14 cellular contexts compared by ENCODE assay signal in the genomic region with DNA sequence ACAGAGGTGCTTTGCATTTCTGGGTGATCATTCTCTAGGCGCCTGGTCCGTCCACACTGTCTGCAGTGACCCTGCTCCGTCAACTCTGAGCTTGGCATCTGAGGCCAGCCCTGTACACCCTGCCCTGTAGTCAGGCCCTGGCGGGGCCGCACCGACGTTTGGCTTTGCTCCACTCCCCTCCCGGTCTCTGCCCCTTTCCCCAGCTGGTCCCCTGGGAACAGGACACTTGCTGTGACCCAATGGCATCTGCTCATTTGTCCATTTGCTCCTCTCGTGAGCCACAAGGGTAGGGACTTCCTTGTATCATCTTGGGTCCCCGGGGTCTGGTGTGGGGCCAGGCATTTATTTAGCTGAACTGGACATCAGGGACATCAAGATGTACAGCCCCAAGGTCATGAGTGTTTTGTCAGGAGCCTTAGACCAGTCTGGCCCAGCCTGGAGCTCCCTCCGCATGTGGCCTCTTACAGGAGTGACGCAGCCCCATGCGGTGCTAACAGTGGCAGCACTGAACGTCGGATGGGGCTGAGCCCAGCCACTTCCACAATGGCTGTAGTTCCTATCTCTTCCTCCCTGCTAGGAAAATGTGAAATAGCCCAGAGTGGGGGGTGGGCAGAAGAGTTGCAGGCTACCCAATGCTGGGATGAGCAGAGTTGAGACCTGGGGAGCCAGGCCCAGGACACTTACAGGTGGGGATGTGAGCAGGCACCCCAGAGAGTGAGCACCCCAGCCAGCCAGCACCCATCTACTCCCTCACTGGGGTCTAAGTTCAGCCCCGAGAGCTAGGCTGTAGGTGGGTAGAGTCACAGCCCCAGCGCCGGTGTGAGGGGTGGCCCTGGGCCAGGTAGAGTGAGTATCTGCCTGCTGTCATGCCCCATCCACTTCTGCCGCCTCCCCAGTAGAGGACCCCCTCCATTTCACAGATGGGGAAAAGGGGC. TPM values are rescaled to one million over a fixed set of nuclear protein-coding genes. Genes with fewer than 3 reads are reported as not detected.
DNase-seq lines count a peak whose midpoint lies in the region; ATAC-seq and TF ChIP-seq lines count a peak whose summit lies in the region.
"Had no signal": no experiment of that assay in that cellular context is flagged by ENCODE, and none has a peak within 500 bp of the region (broad histone marks: within the 10 kb centered on the region; RNA-seq: fewer than 3 reads in every experiment).

No MANE protein-coding gene starts in this region.

- H3K4me2 ChIP-seq in neuronal stem cell (ENCODE audit: insufficient read depth, low read length, poor library complexity, severe bottlenecking): no peak overlapping the region

- no peak overlapping the region for H4K8ac ChIP-seq in neuronal stem cell (ENCODE audit: low read depth, low read length)

- peak overlapping the region in 5 of 7 donors; percentile 5 to 66 (median 54) for H3K4me3 Mint-ChIP-seq in CD8-positive, alpha-beta memory T cell

- no peak for TF ChIP-seq EP300 in gastroesophageal sphincter (IDR thresholded peaks at IDR 0.05)

- 44 to 84% methylated on average over 3 to 6 of the region's 19 CpGs for WGBS in gastroesophageal sphincter (ENCODE audit: low coverage in 1 of 2), 2 donors
- no CpG with 5 or more reads among the region's 19 CpGs for WGBS in neuronal stem cell (ENCODE audit: extremely low coverage in 2 of 2, insufficient read length in 2 of 2, insufficient replicate concordance in 1 of 2), 2 donors
- WGBS in testis, 2 donors: 53 to 68% methylated on average over 14 to 19 of the region's 19 CpGs

- CTCF ChIA-PET in CD8-positive, alpha-beta memory T cell (lab: Charles Lee): interaction anchor here (1.4 to 1.5 kb wide), 2 partner anchors 20 to 26 kb away, joined by 3 to 6 read pairs; no protein-coding TSS in a partner anchor

- no peaks in the 10 kb centered on the region for H3K79me1 ChIP-seq in neuronal stem cell (ENCODE audit: low read depth, low read length)

- no peak for DNase-seq in CD8-positive, alpha-beta memory T cell
- DNase-seq in MV-4-11 (lab: John Stamatoyannopoulos, UW) (peak; percentile 23), neuronal stem cell (ENCODE audit: low spot score) (no peak), testis (no peak), epidermal melanocyte (ENCODE audit: insufficient read length, low spot score) (no peak)
- no peak for DNase-seq in effector memory CD4-positive, alpha-beta T cell
- DNase-seq: DMS153, foreskin fibroblast, NCI-H1417, T1000 had no signal

- H3K23ac ChIP-seq in neuronal stem cell (ENCODE audit: low read depth, low read length, poor library complexity): no peak overlapping the region

- H3K14ac ChIP-seq in neuronal stem cell (ENCODE audit: low read length): peak overlapping the region; percentile 75

- H3K4me1 ChIP-seq in CD8-positive, alpha-beta memory T cell (ENCODE audit: insufficient read depth, low read length): peaks cover 51% of the 10 kb centered on the region
- H3K4me1 ChIP-seq in gastroesophageal sphincter (peaks cover 0 to 66% (median 34%) of the 10 kb centered on the region in 3 donors), neuronal stem cell (ENCODE audit: control insufficient read depth in 2 of 2, insufficient read depth in 1 of 2, low read depth in 1 of 2, low read length in 2 of 2) (peaks cover 7 to 18% of the 10 kb centered on the region in 2 donors), testis (peaks cover 54% of the 10 kb centered on the region)
- H3K4me1 ChIP-seq in effector memory CD4-positive, alpha-beta T cell (ENCODE audit: control insufficient read depth, insufficient read depth, low read length, poor library complexity, severe bottlenecking): peaks cover 47% of the 10 kb centered on the region

- ATAC-seq in gastroesophageal sphincter (no peak), GM21619 (IDR thresholded peaks at IDR 0.05; ENCODE audit: unreplicated experiment) (no peak)

- H2BK5ac ChIP-seq in neuronal stem cell (ENCODE audit: low read length): no peak overlapping the region

- TF ChIP-seq POLR2A in gastroesophageal sphincter (IDR thresholded peaks at IDR 0.05) (no peak), testis (IDR thresholded peaks at IDR 0.05) (no peak)

- no peak overlapping the region for H4K91ac ChIP-seq in neuronal stem cell (ENCODE audit: low read depth, low read length, poor library complexity)

- H3K36me3 ChIP-seq in CD8-positive, alpha-beta memory T cell (ENCODE audit: insufficient read depth, low read length): no peaks in the 10 kb centered on the region
- H3K36me3 ChIP-seq in gastroesophageal sphincter (no peaks in the 10 kb centered on the region), neuronal stem cell (replicated peaks in 1 of 2; ENCODE audit: control insufficient read depth in 2 of 2, insufficient read depth in 2 of 2, low read length in 2 of 2) (no peaks in the 10 kb centered on the region), testis (ENCODE audit: low read depth, missing control alignments) (no peaks in the 10 kb centered on the region)
- H3K36me3 ChIP-seq in effector memory CD4-positive, alpha-beta T cell (ENCODE audit: control insufficient read depth, insufficient read depth, low read length): no peaks in the 10 kb centered on the region
- H3K36me3 ChIP-seq: colonic mucosa had no signal

- no peak overlapping the region for H3K27ac ChIP-seq in CD8-positive, alpha-beta memory T cell (ENCODE audit: low read depth, low read length)
- H3K27ac ChIP-seq in gastroesophageal sphincter: peak overlapping the region in 3 of 4 donors; percentile 62 to 83 (median 77)
- no peak overlapping the region for H3K27ac ChIP-seq in neuronal stem cell (replicated peaks; ENCODE audit: low read length)
- H3K27ac ChIP-seq in testis: no peak overlapping the region
- no peak overlapping the region for H3K27ac ChIP-seq in effector memory CD4-positive, alpha-beta T cell (ENCODE audit: insufficient read depth, low read length, poor library complexity, severe bottlenecking)
- H3K27ac ChIP-seq: colonic mucosa had no signal

- intact Hi-C loops in testis (cut with DNase I; ENCODE audit: low total_unique reads): no loop called here

- H3K4ac ChIP-seq in neuronal stem cell (ENCODE audit: low read length): no peak overlapping the region

- H3K27me3 Mint-ChIP-seq in CD8-positive, alpha-beta memory T cell: no peaks in the 10 kb centered on the region

- no peaks in the 10 kb centered on the region for H3K27me3 ChIP-seq in CD8-positive, alpha-beta memory T cell (ENCODE audit: insufficient read depth, low read length, poor library complexity, severe bottlenecking)
- H3K27me3 ChIP-seq in gastroesophageal sphincter (no peaks in the 10 kb centered on the region), neuronal stem cell (ENCODE audit: control insufficient read depth in 3 of 3, insufficient read depth in 3 of 3, low read depth in 1 of 3, low read length in 3 of 3) (peaks cover 3 to 54% (median 16%) of the 10 kb centered on the region in 3 experiments), testis (no peaks in the 10 kb centered on the region)
- no peaks in the 10 kb centered on the region for H3K27me3 ChIP-seq in effector memory CD4-positive, alpha-beta T cell (replicated peaks; ENCODE audit: control insufficient read depth, insufficient read depth, low read length, poor library complexity, severe bottlenecking)
- H3K27me3 ChIP-seq: colonic mucosa had no signal

- H3K9me3 ChIP-seq in CD8-positive, alpha-beta memory T cell (ENCODE audit: low read length): no peaks in the 10 kb centered on the region
- no peaks in the 10 kb centered on the region for H3K9me3 ChIP-seq in gastroesophageal sphincter
- no peaks in the 10 kb centered on the region for H3K9me3 ChIP-seq in neuronal stem cell (replicated peaks in 1 of 2; ENCODE audit: control insufficient read depth in 2 of 2, insufficient read depth in 1 of 2, low read depth in 1 of 2, low read length in 2 of 2)
- no peaks in the 10 kb centered on the region for H3K9me3 ChIP-seq in testis
- H3K9me3 ChIP-seq in effector memory CD4-positive, alpha-beta T cell (ENCODE audit: control insufficient read depth, low read length): no peaks in the 10 kb centered on the region
- H3K9me3 ChIP-seq: colonic mucosa had no signal

- peak overlapping the region; percentile 66 for H2BK120ac ChIP-seq in neuronal stem cell (ENCODE audit: low read depth, low read length)

- H2AK5ac ChIP-seq in neuronal stem cell (ENCODE audit: low read depth, low read length): peak overlapping the region; percentile 58

- no peak overlapping the region for H2BK12ac ChIP-seq in neuronal stem cell (ENCODE audit: low read length)

- peaks cover 52 to 84% (median 55%) of the 10 kb centered on the region in 3 donors for H3K4me1 Mint-ChIP-seq in CD8-positive, alpha-beta memory T cell

- H2BK15ac ChIP-seq in neuronal stem cell (ENCODE audit: low read length): peak overlapping the region; percentile 83

- no peaks in the 10 kb centered on the region for H3K9me3 Mint-ChIP-seq in CD8-positive, alpha-beta memory T cell

- H3K4me3 ChIP-seq in CD8-positive, alpha-beta memory T cell (ENCODE audit: low read length): no peak overlapping the region
- H3K4me3 ChIP-seq in gastroesophageal sphincter (no peak overlapping the region), neuronal stem cell (ENCODE audit: low read length in 2 of 2) (no peak overlapping the region), testis (no peak overlapping the region)
- H3K4me3 ChIP-seq in effector memory CD4-positive, alpha-beta T cell (ENCODE audit: insufficient read depth, low read depth, low read length, poor library complexity, severe bottlenecking): no peak overlapping the region
- H3K4me3 ChIP-seq: colonic mucosa, lung had no signal

- peak overlapping the region; percentile 35 for H2AFZ ChIP-seq in neuronal stem cell (ENCODE audit: low read length)

- peak overlapping the region; percentile 33 to 76 (median 64) for H3K27ac Mint-ChIP-seq in CD8-positive, alpha-beta memory T cell

- TF ChIP-seq CTCF in gastroesophageal sphincter (IDR thresholded peaks at IDR 0.05) (no peak), testis (IDR thresholded peaks at IDR 0.05) (no peak)

- H3K36me3 Mint-ChIP-seq in CD8-positive, alpha-beta memory T cell: no peaks in the 10 kb centered on the region

- POLR2A ChIA-PET in CD8-positive, alpha-beta memory T cell (lab: Charles Lee): no interaction called here

- peak overlapping the region; percentile 18 for H3K18ac ChIP-seq in neuronal stem cell (ENCODE audit: low read length)

- H3K9ac ChIP-seq in neuronal stem cell (ENCODE audit: low read depth, low read length, poor library complexity): no peak overlapping the region

RNA-seq across cellular contexts. Expression of gene SH3BP2, which starts 2.0 kb away (rescaled TPM):
- total RNA-seq in CD8-positive, alpha-beta memory T cell: 10 to 100 TPM; 68.8 to 75.4 TPM
- 35.7 TPM for polyA plus RNA-seq in CD8-positive, alpha-beta memory T cell
- total RNA-seq in gastroesophageal sphincter (10 to 100 TPM; 26.8 to 36.4 (median 29.3) TPM), testis (10 to 100 TPM; 45.0 to 47.3 TPM)
- 8.1 TPM for polyA plus RNA-seq in neuronal stem cell (2013, experiment 1 of 2)
- 8.7 TPM for polyA plus RNA-seq in neuronal stem cell (2013, experiment 2 of 2)
- 26.6 TPM for polyA plus RNA-seq in testis (ENCODE audit: insufficient read depth, low read depth, low replicate concordance)

RNA-seq across cellular contexts. Expression of gene TNIP2, which starts 34.7 kb away (rescaled TPM):
- total RNA-seq in CD8-positive, alpha-beta memory T cell: 10 to 100 TPM; 87.7 to 92.3 TPM
- 57.4 TPM for polyA plus RNA-seq in CD8-positive, alpha-beta memory T cell
- total RNA-seq in gastroesophageal sphincter (10 to 100 TPM; 54.8 to 74.0 (median 70.4) TPM), testis (100 to 1,000 TPM in 1 of 2 donors, 10 to 100 TPM in 1; 99.7 to 108 TPM)
- 14.8 TPM for polyA plus RNA-seq in neuronal stem cell (2013, experiment 1 of 2)
- polyA plus RNA-seq in neuronal stem cell (2013, experiment 2 of 2): 15.1 TPM
- 35.1 TPM for polyA plus RNA-seq in testis (ENCODE audit: insufficient read depth, low read depth, low replicate concordance)

RNA-seq across cellular contexts. Expression of gene ADD1, which starts 52.8 kb away (rescaled TPM):
- total RNA-seq in CD8-positive, alpha-beta memory T cell: 100 to 1,000 TPM; 185 to 192 TPM
- polyA plus RNA-seq in CD8-positive, alpha-beta memory T cell: 217 TPM
- total RNA-seq in gastroesophageal sphincter (100 to 1,000 TPM; 230 to 384 (median 297) TPM), testis (100 to 1,000 TPM; 318 to 355 TPM)
- polyA plus RNA-seq in neuronal stem cell (2013, experiment 1 of 2): 169 TPM
- polyA plus RNA-seq in neuronal stem cell (2013, experiment 2 of 2): 159 TPM
- polyA plus RNA-seq in testis (ENCODE audit: insufficient read depth, low read depth, low replicate concordance): 233 TPM

Comparison
In these comparisons a context has a peak if more than half of its experiments do, and no peak if none do; other contexts are left out.
1. H3K27ac ChIP-seq: peak in gastroesophageal sphincter (3 of 4); none in CD8-positive, alpha-beta memory T cell (single experiment), neuronal stem cell (single experiment), testis (0 of 2) and effector memory CD4-positive, alpha-beta T cell (single experiment).